ENCODE assay signal across 10 cellular contexts in the genomic region with DNA sequence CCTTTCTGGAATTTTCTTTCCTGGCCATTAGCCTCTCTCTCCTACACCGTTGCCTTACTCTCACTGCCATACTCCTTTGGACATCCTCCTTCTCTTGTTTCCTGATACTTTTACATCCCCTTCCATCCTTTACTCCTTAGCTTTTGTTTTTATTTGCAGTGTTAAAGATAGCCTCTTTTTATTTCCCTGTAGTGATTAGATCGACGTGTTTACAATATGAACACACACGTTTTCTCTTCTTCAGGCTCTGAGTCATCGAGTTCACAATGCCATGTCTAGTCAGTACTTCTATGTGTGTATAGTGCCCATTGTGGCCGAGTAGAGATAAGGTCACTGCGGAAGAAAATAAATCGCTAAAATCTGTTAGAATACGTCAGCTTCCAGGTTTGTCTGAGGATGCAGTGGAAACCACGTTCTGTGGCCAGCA.
DNase-seq lines count a peak whose midpoint lies in the region; ATAC-seq and TF ChIP-seq lines count a peak whose summit lies in the region.
"Had no signal": no experiment of that assay in that cellular context is flagged by ENCODE, and none has a peak within 500 bp of the region (broad histone marks: within the 10 kb centered on the region; RNA-seq: fewer than 3 reads in every experiment).

No MANE protein-coding gene starts in this region.

- peak; percentile 86 for ATAC-seq in esophagus mucosa

- H3K4me3 ChIP-seq in prostate gland, result no peak overlapping the region

- intact Hi-C loops in prostate gland (cut with DNase I), result no loop called here

- peak overlapping the region in 1 of 2 donors; percentile 14 for H3K27ac ChIP-seq in prostate gland

- H3K27me3 ChIP-seq in prostate gland (replicated peaks; ENCODE audit: insufficient read depth), result no peaks in the 10 kb centered on the region

- peak in 1 of 4 experiments; percentile 38 for TF ChIP-seq CTCF in prostate gland (IDR thresholded peaks at IDR 0.05)

- no peaks in the 10 kb centered on the region for H3K36me3 ChIP-seq in prostate gland

- no peaks in the 10 kb centered on the region for H3K9me3 ChIP-seq in prostate gland

- no peaks in the 10 kb centered on the region for H3K4me1 ChIP-seq in prostate gland (replicated peaks)

- DNase-seq in DMS53 (lab: John Stamatoyannopoulos, UW) (peak; percentile 91), NCI-H774 (lab: John Stamatoyannopoulos, UW) (peak; percentile 54), prostate gland (ENCODE audit: low spot score) (peak; percentile 14), SKM-1 (lab: John Stamatoyannopoulos, UW; ENCODE audit: unreplicated experiment) (no peak), NCI-H524 (lab: John Stamatoyannopoulos, UW) (no peak)
- DNase-seq in NK-92 treated with Interleukin-12 subunit alpha and Interleukin-12 subunit beta, amount 100 ng/mL, for 24 hours (lab: John Stamatoyannopoulos, UW), result no peak
- no peak for DNase-seq in stimulated activated CD4-positive, alpha-beta T cell treated with anti-CD3 and anti-CD28 coated beads, Interleukin-12 subunit alpha, Interleukin-12 subunit beta, amount 100 ng/mL, for 4 hours
- DNase-seq: activated naive CD4-positive, alpha-beta T cell; NCI-H1436 had no signal

- no peak for TF ChIP-seq POLR2A in prostate gland (IDR thresholded peaks at IDR 0.05)

- WGBS in prostate gland, result 27% methylated on average over 10 of the region's 10 CpGs

Comparison
In these comparisons a context has a peak if more than half of its experiments do, and no peak if none do; other contexts are left out.
1. DNase-seq: peak in DMS53 (single experiment), NCI-H774 (single experiment) and prostate gland (single experiment); none in SKM-1 (single experiment), NK-92 treated with Interleukin-12 subunit alpha and Interleukin-12 subunit beta, amount 100 ng/mL, for 24 hours (single experiment), stimulated activated CD4-positive, alpha-beta T cell treated with anti-CD3 and anti-CD28 coated beads, Interleukin-12 subunit alpha, Interleukin-12 subunit beta, amount 100 ng/mL, for 4 hours (single experiment) and NCI-H524 (0 of 2).